In the genomic region with DNA sequence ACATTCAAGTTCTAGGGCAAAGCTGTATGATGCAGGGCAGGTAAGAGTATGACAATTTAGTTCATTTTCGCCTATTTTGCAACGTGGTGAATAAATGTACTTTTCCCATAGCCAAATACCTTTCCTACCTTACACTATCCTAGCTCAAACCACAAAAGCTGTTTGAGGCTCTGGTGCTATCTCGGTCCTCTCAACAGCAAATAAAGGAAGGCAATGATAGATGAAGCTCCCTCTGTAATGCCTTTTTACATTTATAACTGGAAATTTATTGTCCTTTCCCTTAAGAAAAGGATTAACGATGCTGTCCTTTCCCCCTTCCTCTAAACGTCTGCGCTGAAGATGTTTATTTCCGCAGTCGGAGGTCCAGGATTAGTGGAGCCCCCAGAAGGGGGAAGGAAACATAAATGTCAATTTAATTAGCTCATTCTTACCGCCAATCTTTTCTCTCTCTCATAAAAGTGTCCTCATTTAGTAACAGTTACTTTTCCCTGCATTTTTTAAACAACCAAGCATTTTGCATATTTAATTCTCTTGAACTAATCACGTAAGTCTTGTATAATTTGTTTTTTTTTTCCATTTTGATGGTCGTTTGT, we compare ENCODE assay signal across 9 cellular contexts.
A peak's percentile ranks its signal among the peaks of the same experiment; 100 is the strongest.
DNase-seq lines count a peak whose midpoint lies in the region; ATAC-seq and TF ChIP-seq lines count a peak whose summit lies in the region.
"Had no signal": no experiment of that assay in that cellular context is flagged by ENCODE, and none has a peak within 500 bp of the region (broad histone marks: within the 10 kb centered on the region; RNA-seq: fewer than 3 reads in every experiment).

No MANE protein-coding gene starts in this region.

- no peak overlapping the region; a peak in 1 of 20 replicates for H3K4me3 ChIP-seq in BLaER1 treated with 17β-estradiol and CSF1 and Interleukin-3, amounts not matched to agents 10 nM and 100 nM
- H3K4me3 ChIP-seq in HCT116 (replicated peaks in 1 of 2; ENCODE audit: low read depth in 1 of 2, low read length in 2 of 2) (peak overlapping the region in 1 of 2 experiments; percentile 19; a peak in 1 of 4 replicates), mesodermal cell (ENCODE audit: extremely low read depth, insufficient read depth, low read length, poor library complexity, severe bottlenecking) (no peak overlapping the region)
- H3K4me3 ChIP-seq: mucosa of descending colon had no signal

- peak overlapping the region; percentile 83 for H3K27ac Mint-ChIP-seq in activated naive CD8-positive, alpha-beta T cell

- RAD21 ChIA-PET in HCT116 (lab: Charles Lee; ENCODE audit: low non-redundant PET in 1 of 2, low total read pairs in 2 of 2, uncharacterized antibody in 2 of 2, unreplicated experiment in 2 of 2): no interaction called here

- no peaks in the 10 kb centered on the region for H3K9me3 Mint-ChIP-seq in activated naive CD8-positive, alpha-beta T cell (ENCODE audit: low read depth)

- peaks cover 55 to 87% (median 61%) of the 10 kb centered on the region in 10 experiments for H3K4me1 ChIP-seq in BLaER1 treated with 17β-estradiol and CSF1 and Interleukin-3, amounts not matched to agents 10 nM and 100 nM
- H3K4me1 ChIP-seq in HCT116 (ENCODE audit: control insufficient read depth in 1 of 2, insufficient read depth in 2 of 2, low read length in 2 of 2): peaks cover 13 to 39% of the 10 kb centered on the region in 2 experiments
- H3K4me1 ChIP-seq in mesodermal cell (ENCODE audit: control insufficient read depth, insufficient read depth, low read length, poor library complexity, severe bottlenecking): peaks cover 27% of the 10 kb centered on the region

- H3K27ac ChIP-seq in BLaER1 treated with 17β-estradiol and CSF1 and Interleukin-3, amounts not matched to agents 10 nM and 100 nM: peak overlapping the region in 5 of 11 experiments; percentile 1 to 77 (median 49); a peak in 7 of 22 replicates
- H3K27ac ChIP-seq in HCT116 (ENCODE audit: low read depth, low read length) (peak overlapping the region; percentile 64; the same call in 1 of the 2 replicates), mesodermal cell (ENCODE audit: low read depth, low read length, severe bottlenecking) (peak overlapping the region; percentile 26)

- TF ChIP-seq POLR2A in HCT116 (IDR thresholded peaks at IDR 0.05; ENCODE audit: borderline replicate concordance, extremely low read depth, insufficient read depth, insufficient read length): no peak

- peaks cover 0 to 41% (median 3%) of the 10 kb centered on the region in 11 experiments; a peak in 6 of 22 replicates for H4K20me1 ChIP-seq in BLaER1 treated with 17β-estradiol and CSF1 and Interleukin-3, amounts not matched to agents 10 nM and 100 nM
- no peaks in the 10 kb centered on the region for H4K20me1 ChIP-seq in HCT116 (ENCODE audit: insufficient read depth)

- H3K9me2 ChIP-seq in HCT116 (ENCODE audit: insufficient read depth): no peaks in the 10 kb centered on the region

- no peak overlapping the region for H2AFZ ChIP-seq in HCT116 (ENCODE audit: low read depth, low read length, poor library complexity, severe bottlenecking)

- peak overlapping the region; percentile 67 for H3K4me3 Mint-ChIP-seq in activated naive CD8-positive, alpha-beta T cell

- DNase-seq in HCT116 (ENCODE audit: low read depth, low spot score): no peak
- no peak for DNase-seq in SHP77 (lab: John Stamatoyannopoulos, UW)
- DNase-seq: MM.1S, mucosa of descending colon had no signal

- peaks cover 92% of the 10 kb centered on the region for H3K4me1 Mint-ChIP-seq in activated naive CD8-positive, alpha-beta T cell (ENCODE audit: low read depth)

- TF ChIP-seq CTCF in HCT116 (IDR thresholded peaks at IDR 0.05 in 2 of 3, conservative IDR thresholded peaks at IDR 0.05 in 1 of 3; ENCODE audit: borderline replicate concordance in 1 of 3, insufficient read depth in 1 of 3, low read depth in 2 of 3, low read length in 2 of 3): no peak

- H3K36me3 Mint-ChIP-seq in activated naive CD8-positive, alpha-beta T cell: peaks cover 8% of the 10 kb centered on the region

- BruUV-seq in HCT116 (replicated peaks; lab: Mats Ljungman, UMichigan): no TSS peak

- no peaks in the 10 kb centered on the region for H3K9me3 ChIP-seq in BLaER1 treated with 17β-estradiol and CSF1 and Interleukin-3, amounts not matched to agents 10 nM and 100 nM (replicated peaks in 1 of 11)
- no peaks in the 10 kb centered on the region for H3K9me3 ChIP-seq in HCT116 (ENCODE audit: control insufficient read depth in 1 of 2, insufficient read depth in 1 of 2, low read depth in 1 of 2, low read length in 2 of 2)
- H3K9me3 ChIP-seq in mesodermal cell (ENCODE audit: control insufficient read depth, low read length): no peaks in the 10 kb centered on the region
- H3K9me3 ChIP-seq: mucosa of descending colon had no signal

- ATAC-seq in HCT116: 0 out of 2 replicates have a peak, but pooled peaks have one; percentile 7
- ATAC-seq in GM18861 (IDR thresholded peaks at IDR 0.05; ENCODE audit: unreplicated experiment): no peak
- ATAC-seq in HG02571 (IDR thresholded peaks at IDR 0.05; ENCODE audit: unreplicated experiment): no peak
- ATAC-seq: mucosa of descending colon had no signal

- no peak for TF ChIP-seq RAD21 in HCT116 (IDR thresholded peaks at IDR 0.05; ENCODE audit: low read depth)

- intact Hi-C loops in HCT116 (cut with micrococcal nuclease): no loop called here

- H3K27me3 ChIP-seq in BLaER1 treated with 17β-estradiol and CSF1 and Interleukin-3, amounts not matched to agents 10 nM and 100 nM: no peaks in the 10 kb centered on the region
- H3K27me3 ChIP-seq in HCT116 (ENCODE audit: insufficient read depth, low read length): no peaks in the 10 kb centered on the region

- WGBS in mesodermal cell (ENCODE audit: insufficient coverage in 2 of 2), 2 experiments: 84% methylated on average over 4 of the region's 11 CpGs; no CpG with 5 or more reads in 1 of the 2 experiments

- H3K36me3 ChIP-seq in BLaER1 treated with 17β-estradiol and CSF1 and Interleukin-3, amounts not matched to agents 10 nM and 100 nM: peaks cover 0 to 32% (median 5%) of the 10 kb centered on the region in 11 experiments; a peak in 12 of 22 replicates
- H3K36me3 ChIP-seq in HCT116 (ENCODE audit: control insufficient read depth in 1 of 2, insufficient read depth in 2 of 2, low read length in 2 of 2) (peaks cover 0 to 8% of the 10 kb centered on the region in 2 experiments; a peak in 2 of 4 replicates), mesodermal cell (ENCODE audit: control insufficient read depth, insufficient read depth, low read length) (peaks cover 35% of the 10 kb centered on the region)

- CTCF ChIA-PET in HCT116 (lab: Charles Lee): no interaction called here

- peak overlapping the region in 2 of 11 experiments; percentile 23 to 32; a peak in 4 of 22 replicates for H3K9ac ChIP-seq in BLaER1 treated with 17β-estradiol and CSF1 and Interleukin-3, amounts not matched to agents 10 nM and 100 nM
- H3K9ac ChIP-seq in HCT116 (ENCODE audit: low read length): peak overlapping the region; percentile 23; the same call in 1 of the 2 replicates

- peaks cover 76% of the 10 kb centered on the region for H3K79me2 ChIP-seq in HCT116 (ENCODE audit: insufficient read depth, low read length)

- POLR2A ChIA-PET in HCT116 (lab: Charles Lee): no interaction called here

- H3K4me2 ChIP-seq in BLaER1 treated with 17β-estradiol and CSF1 and Interleukin-3, amounts not matched to agents 10 nM and 100 nM: peak overlapping the region; percentile 64 to 91 (median 77)
- peak overlapping the region; percentile 69 for H3K4me2 ChIP-seq in HCT116 (ENCODE audit: low read length)

- H3K27me3 Mint-ChIP-seq in activated naive CD8-positive, alpha-beta T cell: no peaks in the 10 kb centered on the region

TF ChIP-seq in HCT116, 20 proteins besides CTCF, POLR2A, EP300 and RAD21 (continues in another document):
- TF ChIP-seq EGR1 (IDR thresholded peaks at IDR 0.05; ENCODE audit: low read depth): no peak
- no peak for TF ChIP-seq EZH2phosphoT487 (IDR thresholded peaks at IDR 0.05; ENCODE audit: borderline replicate concordance)
- TF ChIP-seq EZH2 (IDR thresholded peaks at IDR 0.05): no peak
- TF ChIP-seq POLR2AphosphoS5 (IDR thresholded peaks at IDR 0.05; ENCODE audit: low read depth, low read length): no peak
- no peak for TF ChIP-seq REST (IDR thresholded peaks at IDR 0.05; ENCODE audit: low read depth)
- no peak for TF ChIP-seq ELF1 (IDR thresholded peaks at IDR 0.05; ENCODE audit: borderline replicate concordance, low read depth)
- no peak for TF ChIP-seq JUND (IDR thresholded peaks at IDR 0.05)
- no peak for TF ChIP-seq CEBPB (IDR thresholded peaks at IDR 0.05; ENCODE audit: low read depth)
- no peak for TF ChIP-seq SRF (IDR thresholded peaks at IDR 0.05; ENCODE audit: low read depth)
- TF ChIP-seq FOSL1 (IDR thresholded peaks at IDR 0.05; ENCODE audit: low read depth): no peak
- no peak for TF ChIP-seq ZNF274 (IDR thresholded peaks at IDR 0.05; ENCODE audit: low read depth, low read length)
- no peak for TF ChIP-seq MAX (IDR thresholded peaks at IDR 0.05)
